In the genomic region with DNA sequence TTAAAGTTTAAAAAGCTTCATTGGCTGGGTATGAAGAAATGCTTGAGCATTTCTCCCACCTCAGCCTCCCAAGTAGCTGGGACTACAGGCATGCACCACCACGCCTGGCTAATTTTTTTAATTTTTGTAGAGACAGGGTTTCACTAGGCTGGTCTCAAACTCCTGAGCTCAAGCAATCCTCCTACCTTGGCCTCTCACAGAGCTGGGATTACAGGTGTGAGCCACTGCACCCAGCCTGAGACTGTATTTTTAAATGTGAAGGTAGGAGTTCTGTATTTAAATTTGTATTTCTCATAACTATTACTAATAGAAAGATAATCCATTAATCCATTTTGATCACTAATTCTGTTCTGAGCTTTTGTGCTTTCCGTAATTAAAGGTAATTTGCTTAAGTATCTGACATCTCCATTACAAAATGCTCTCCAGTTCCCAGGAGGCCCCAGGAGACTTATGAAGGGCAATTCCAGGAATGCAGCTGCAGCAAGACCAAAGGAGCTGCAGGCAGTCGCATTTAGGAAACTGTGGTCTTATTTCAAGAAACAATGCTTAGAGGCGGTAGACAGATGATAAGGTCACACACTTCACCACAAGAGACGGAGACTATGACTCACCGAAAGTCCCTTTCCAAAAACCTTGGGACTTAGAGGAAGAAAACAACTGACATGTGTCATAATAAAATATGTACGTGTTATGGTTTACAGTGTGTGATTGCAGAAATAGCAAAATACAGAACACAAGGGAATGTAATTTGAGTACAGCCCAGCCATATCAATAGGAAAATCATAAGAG, we compare ENCODE assay signal across 8 cellular contexts. TPM values are rescaled to one million over a fixed set of nuclear protein-coding genes. Genes with fewer than 3 reads are reported as not detected.
DNase-seq lines count a peak whose midpoint lies in the region; ATAC-seq and TF ChIP-seq lines count a peak whose summit lies in the region.

No MANE protein-coding gene starts in this region.

- H3K9me3 ChIP-seq in thoracic aorta (no peaks in the 10 kb centered on the region), prostate gland (no peaks in the 10 kb centered on the region)

- ATAC-seq in GM21447 (IDR thresholded peaks at IDR 0.05; ENCODE audit: unreplicated experiment) (peak; percentile 90), memory B cell (ENCODE audit: low read depth) (peak; percentile 42), thoracic aorta (ENCODE audit: insufficient number of reproducible peaks, low FRiP score, low read depth) (peak; percentile 66)

- BruUV-seq in MCF 10A (replicated peaks; lab: Mats Ljungman, UMichigan), result no TSS peak

- 59% methylated on average over 7 of the region's 7 CpGs for WGBS in prostate gland

- H3K4me1 ChIP-seq in thoracic aorta (ENCODE audit: control insufficient read depth in 1 of 2, low read depth in 2 of 2), result no peaks in the 10 kb centered on the region
- no peaks in the 10 kb centered on the region for H3K4me1 ChIP-seq in prostate gland (replicated peaks)

- TF ChIP-seq CTCF in MCF 10A (IDR thresholded peaks at IDR 0.05; ENCODE audit: unreplicated experiment), result no peak
- no peak for TF ChIP-seq CTCF in thoracic aorta (IDR thresholded peaks at IDR 0.05)
- TF ChIP-seq CTCF in prostate gland (IDR thresholded peaks at IDR 0.05), result no peak

- H3K27me3 ChIP-seq in thoracic aorta (replicated peaks; ENCODE audit: insufficient read depth) (no peaks in the 10 kb centered on the region), prostate gland (replicated peaks; ENCODE audit: insufficient read depth) (no peaks in the 10 kb centered on the region)

- TF ChIP-seq POLR2A in prostate gland (IDR thresholded peaks at IDR 0.05), result no peak

- peak overlapping the region; percentile 81 for H3K27ac Mint-ChIP-seq in T-helper 1 cell treated with Interleukin-12 subunit alpha and Interleukin-12 subunit beta and Interleukin-4 antibody, amounts not matched to agents 30 μg/mL and 1 μg/mL, for 36 hours
- H3K27ac Mint-ChIP-seq in MCF 10A (ENCODE audit: low read depth, unreplicated experiment), result no peak overlapping the region
- H3K27ac Mint-ChIP-seq in memory B cell, result no peak overlapping the region

- CTCF ChIA-PET in MCF 10A (lab: Yijun Ruan, JAX), result interaction anchor here (1.1 to 2.9 kb wide), 4 partner anchors 10 to 159 kb away, joined by 5 to 32 read pairs (median 10); no protein-coding TSS in a partner anchor

- H3K4me3 ChIP-seq in thoracic aorta (no peak overlapping the region), prostate gland (no peak overlapping the region)

- peak; percentile 43 for DNase-seq in DMS79 (lab: John Stamatoyannopoulos, UW)
- DNase-seq in HPDE6-E6E7 (ENCODE audit: extremely low spot score), result peak; percentile 14
- DNase-seq in MCF 10A (ENCODE audit: unreplicated experiment), result peak; percentile 86
- DNase-seq in memory B cell (ENCODE audit: low spot score in 2 of 2), result no peak
- DNase-seq in thoracic aorta (ENCODE audit: low spot score), result no peak
- no peak for DNase-seq in prostate gland (ENCODE audit: low spot score)

- H3K36me3 ChIP-seq in thoracic aorta (no peaks in the 10 kb centered on the region), prostate gland (no peaks in the 10 kb centered on the region)

- H3K27ac ChIP-seq in thoracic aorta (no peak overlapping the region), prostate gland (no peak overlapping the region)

- peak overlapping the region; percentile 42 for H3K4me3 Mint-ChIP-seq in T-helper 1 cell treated with Interleukin-12 subunit alpha and Interleukin-12 subunit beta and Interleukin-4 antibody, amounts not matched to agents 30 μg/mL and 1 μg/mL, for 36 hours
- H3K4me3 Mint-ChIP-seq in MCF 10A (ENCODE audit: unreplicated experiment) (no peak overlapping the region), memory B cell (no peak overlapping the region)

- peaks cover 15% of the 10 kb centered on the region for H3K9me3 Mint-ChIP-seq in T-helper 1 cell treated with Interleukin-12 subunit alpha and Interleukin-12 subunit beta and Interleukin-4 antibody, amounts not matched to agents 30 μg/mL and 1 μg/mL, for 36 hours
- H3K9me3 Mint-ChIP-seq in MCF 10A (ENCODE audit: unreplicated experiment) (no peaks in the 10 kb centered on the region), memory B cell (no peaks in the 10 kb centered on the region)

- peaks cover 24% of the 10 kb centered on the region for H3K36me3 Mint-ChIP-seq in T-helper 1 cell treated with Interleukin-12 subunit alpha and Interleukin-12 subunit beta and Interleukin-4 antibody, amounts not matched to agents 30 μg/mL and 1 μg/mL, for 36 hours (ENCODE audit: low read depth)
- H3K36me3 Mint-ChIP-seq in MCF 10A (ENCODE audit: insufficient read depth, unreplicated experiment), result no peaks in the 10 kb centered on the region
- no peaks in the 10 kb centered on the region for H3K36me3 Mint-ChIP-seq in memory B cell

- H3K4me1 Mint-ChIP-seq in T-helper 1 cell treated with Interleukin-12 subunit alpha and Interleukin-12 subunit beta and Interleukin-4 antibody, amounts not matched to agents 30 μg/mL and 1 μg/mL, for 36 hours (ENCODE audit: low read depth), result peaks cover 48% of the 10 kb centered on the region
- peaks cover 14% of the 10 kb centered on the region for H3K4me1 Mint-ChIP-seq in MCF 10A (ENCODE audit: insufficient read depth, unreplicated experiment)
- H3K4me1 Mint-ChIP-seq in memory B cell, result no peaks in the 10 kb centered on the region

- POLR2A ChIA-PET in MCF 10A (lab: Yijun Ruan, JAX), result interaction anchor here (1.1 to 1.4 kb wide), 5 partner anchors 9 to 143 kb away, joined by 3 to 5 read pairs (median 4); no protein-coding TSS in a partner anchor

- H3K27me3 Mint-ChIP-seq in T-helper 1 cell treated with Interleukin-12 subunit alpha and Interleukin-12 subunit beta and Interleukin-4 antibody, amounts not matched to agents 30 μg/mL and 1 μg/mL, for 36 hours (ENCODE audit: low read depth), result no peaks in the 10 kb centered on the region
- no peaks in the 10 kb centered on the region for H3K27me3 Mint-ChIP-seq in MCF 10A (ENCODE audit: insufficient read depth, unreplicated experiment)
- no peaks in the 10 kb centered on the region for H3K27me3 Mint-ChIP-seq in memory B cell

- intact Hi-C loops in MCF 10A (cut with micrococcal nuclease) (no loop called here), prostate gland (cut with DNase I) (no loop called here)

RNA-seq across cellular contexts. Expression of a gene that starts 23.3 kb away (rescaled TPM):
- total RNA-seq in MCF 10A (2022) (34.7 and 37.6 TPM in 2 replicates), thoracic aorta (10 to 100 TPM; 11.9 to 19.9 TPM), prostate gland (10 to 100 TPM in 1 of 2 donors, 1 to 10 TPM in 1; 9.8 to 28.3 TPM)

RNA-seq across cellular contexts. Expression of a gene that starts 33.9 kb away (rescaled TPM):
- total RNA-seq in MCF 10A (2022) (34.1 and 42.7 TPM in 2 replicates), thoracic aorta (1 to 10 TPM; 7.3 to 9.8 TPM), prostate gland (10 to 100 TPM; 11.9 to 14.7 TPM)

Comparison
In these comparisons a context has a peak if more than half of its experiments do, and no peak if none do; other contexts are left out.
1. DNase-seq: peak in DMS79 (single experiment), HPDE6-E6E7 (single experiment) and MCF 10A (single experiment); none in memory B cell (0 of 2), thoracic aorta (single experiment) and prostate gland (single experiment).
2. Peak in every context shown above with its lines, with median percentiles within 50 percentile points of each other: ATAC-seq.